Comparison of ENCODE assay signal across 8 cellular contexts in genomic region chr14:105019861-105020814, GRCh38. TPM values are rescaled to one million over a fixed set of nuclear protein-coding genes. Genes with fewer than 3 reads are reported as not detected.
DNase-seq lines count a peak whose midpoint lies in the region; ATAC-seq and TF ChIP-seq lines count a peak whose summit lies in the region.

No MANE protein-coding gene starts in this region.

- POLR2A ChIA-PET in SK-N-SH (lab: Yijun Ruan, JAX), result interaction anchor here (0.6 to 1.0 kb wide), 3 partner anchors 10 to 87 kb away, joined by 3 to 8 read pairs (median 4); no protein-coding TSS in a partner anchor

- H3K4me1 ChIP-seq in SK-N-SH (ENCODE audit: control insufficient read depth in 1 of 2, insufficient read depth in 2 of 2, low read depth in 1 of 2, low read length in 1 of 2), result peaks cover 24 to 44% of the 10 kb centered on the region in 2 experiments; a peak in 2 of 4 replicates

- 1% methylated on average over 32 of the region's 75 CpGs for WGBS in SK-N-SH (ENCODE audit: low lambda C conversion rate)

- H3K9ac ChIP-seq in SK-N-SH, result peak overlapping the region; percentile 82

- TF ChIP-seq RAD21 in SK-N-SH (IDR thresholded peaks at IDR 0.05; ENCODE audit: low read length), result no peak

- peak overlapping the region; percentile 53 to 73 for H3K27ac ChIP-seq in SK-N-SH (ENCODE audit: low read depth in 2 of 2, low read length in 1 of 2)

- no peaks in the 10 kb centered on the region for H3K9me3 ChIP-seq in SK-N-SH

- DNase-seq in NCI-H2227 (lab: John Stamatoyannopoulos, UW; ENCODE audit: unreplicated experiment) (peak; percentile 62), NCI-H2227 treated with DMSO at 0.1 percent for 48 hours (lab: John Stamatoyannopoulos, UW) (no peak), SK-N-SH (no peak), islet precursor cell (peak; percentile 69), midbrain (lab: John Stamatoyannopoulos, UW) (no peak)
- peak; percentile 64 for DNase-seq in activated naive CD8-positive, alpha-beta T cell treated with anti-CD3 and anti-CD28 coated beads, Interleukin-2, amount 50 U/mL, for 24 hours
- peak; percentile 62 to 66 for DNase-seq in stimulated activated CD4-positive, alpha-beta T cell treated with anti-CD3 and anti-CD28 coated beads, Interleukin-2, amount 100 ng/mL, for 24 hours

- no peak for TF ChIP-seq CTCF in SK-N-SH (IDR thresholded peaks at IDR 0.05)

- H3K4me2 ChIP-seq in SK-N-SH, result peak overlapping the region; percentile 84

- H3K27me3 Mint-ChIP-seq in activated naive CD8-positive, alpha-beta T cell treated with anti-CD3 and anti-CD28 coated beads, Interleukin-2, amount 50 U/mL, for 24 hours, result no peaks in the 10 kb centered on the region

- H3F3A ChIP-seq in SK-N-SH (replicated peaks; ENCODE audit: insufficient read depth), result peaks cover 33% of the 10 kb centered on the region

- CTCF ChIA-PET in SK-N-SH (lab: Yijun Ruan, JAX), result interaction anchor here (1.0 to 10.9 kb wide), 8 partner anchors 17 to 194 kb away, joined by 3 to 138 read pairs (median 8); no protein-coding TSS in a partner anchor

- H3K9me3 Mint-ChIP-seq in activated naive CD8-positive, alpha-beta T cell treated with anti-CD3 and anti-CD28 coated beads, Interleukin-2, amount 50 U/mL, for 24 hours, result no peaks in the 10 kb centered on the region

- H3K9me2 ChIP-seq in SK-N-SH, result no peaks in the 10 kb centered on the region

- H3K36me3 ChIP-seq in SK-N-SH (replicated peaks in 1 of 2; ENCODE audit: control insufficient read depth in 1 of 2, insufficient read depth in 2 of 2, low read length in 1 of 2), result peaks cover 0 to 3% of the 10 kb centered on the region in 2 experiments

- H3K4me1 Mint-ChIP-seq in activated naive CD8-positive, alpha-beta T cell treated with anti-CD3 and anti-CD28 coated beads, Interleukin-2, amount 50 U/mL, for 24 hours, result peaks cover 82% of the 10 kb centered on the region

- peak overlapping the region; percentile 88 for H3K27ac Mint-ChIP-seq in activated naive CD8-positive, alpha-beta T cell treated with anti-CD3 and anti-CD28 coated beads, Interleukin-2, amount 50 U/mL, for 24 hours

- H3K4me3 ChIP-seq in SK-N-SH (ENCODE audit: low read depth in 2 of 2, low read length in 1 of 2), result peak overlapping the region; percentile 73 to 75

- H3K4me3 Mint-ChIP-seq in activated naive CD8-positive, alpha-beta T cell treated with anti-CD3 and anti-CD28 coated beads, Interleukin-2, amount 50 U/mL, for 24 hours, result peak overlapping the region; percentile 94

- ATAC-seq in HG02981 (IDR thresholded peaks at IDR 0.05; ENCODE audit: unreplicated experiment), result peak; percentile 21
- peak; percentile 37 for ATAC-seq in activated naive CD8-positive, alpha-beta T cell treated with anti-CD3 and anti-CD28 coated beads, Interleukin-2, amount 50 U/mL, for 24 hours

- no peaks in the 10 kb centered on the region for H3K27me3 ChIP-seq in SK-N-SH (ENCODE audit: insufficient read depth)

- H2AFZ ChIP-seq in SK-N-SH (ENCODE audit: low read depth), result no peak overlapping the region; the same call in 1 of the 2 replicates

- peaks cover 73% of the 10 kb centered on the region for H3K79me2 ChIP-seq in SK-N-SH (ENCODE audit: insufficient read depth)

- TF ChIP-seq EP300 in SK-N-SH (IDR thresholded peaks at IDR 0.05; ENCODE audit: borderline replicate concordance in 1 of 2, low read depth in 1 of 2, low read length in 1 of 2), result no peak

- H3K36me3 Mint-ChIP-seq in activated naive CD8-positive, alpha-beta T cell treated with anti-CD3 and anti-CD28 coated beads, Interleukin-2, amount 50 U/mL, for 24 hours (ENCODE audit: low read depth), result peaks cover 45% of the 10 kb centered on the region

- H4K20me1 ChIP-seq in SK-N-SH (ENCODE audit: insufficient read depth), result peaks cover 44% of the 10 kb centered on the region

TF ChIP-seq in SK-N-SH, 30 proteins besides CTCF, POLR2A, EP300 and RAD21:
- no peak for TF ChIP-seq JUND (IDR thresholded peaks at IDR 0.05)
- TF ChIP-seq TAF1 (IDR thresholded peaks at IDR 0.05; ENCODE audit: borderline replicate concordance, low read depth, low read length), result 0 out of 2 replicates have a peak, but pooled peaks have one; percentile 18

RNA-seq across cellular contexts. Expression of gene CDCA4, which starts 0.7 kb away (rescaled TPM):
- polyA plus RNA-seq in SK-N-SH (2012; rRNA removed), result 23.7 and 26.8 TPM in 2 replicates
- 15.1 and 21.2 TPM in 2 replicates for polyA plus RNA-seq in SK-N-SH (2012; cell fraction: cytosol; rRNA removed)
- 15.7 and 19.5 TPM in 2 replicates for polyA plus RNA-seq in SK-N-SH (2012; cell fraction: nucleus; rRNA removed)

RNA-seq across cellular contexts. Expression of gene CLBA1, which starts 34.5 kb away (rescaled TPM):
- polyA plus RNA-seq in SK-N-SH (2012; rRNA removed), result 18.5 and 21.4 TPM in 2 replicates
- 15.0 and 15.3 TPM in 2 replicates for polyA plus RNA-seq in SK-N-SH (2012; cell fraction: cytosol; rRNA removed)
- 72.4 and 86.2 TPM in 2 replicates for polyA plus RNA-seq in SK-N-SH (2012; cell fraction: nucleus; rRNA removed)

RNA-seq across cellular contexts. Expression of gene AHNAK2, which starts 42.0 kb away (rescaled TPM):
- polyA plus RNA-seq in SK-N-SH (2012; rRNA removed), result 33.5 and 36.6 TPM in 2 replicates
- polyA plus RNA-seq in SK-N-SH (2012; cell fraction: cytosol; rRNA removed), result 22.9 and 24.7 TPM in 2 replicates
- polyA plus RNA-seq in SK-N-SH (2012; cell fraction: nucleus; rRNA removed), result 70.6 and 92.7 TPM in 2 replicates

RNA-seq across cellular contexts. Expression of gene GPR132, which starts 45.1 kb away (rescaled TPM):
- polyA plus RNA-seq in SK-N-SH (2012; rRNA removed), result 0.03 TPM in 1 of 2 replicates, not detected in the other
- polyA plus RNA-seq in SK-N-SH (2012; cell fraction: cytosol; rRNA removed), result 0.03 TPM in 1 of 2 replicates, not detected in the other
- 0.28 and 0.37 TPM in 2 replicates for polyA plus RNA-seq in SK-N-SH (2012; cell fraction: nucleus; rRNA removed)

Comparison
In these comparisons a context has a peak if more than half of its experiments do, and no peak if none do; other contexts are left out.
1. DNase-seq: peak in NCI-H2227 (single experiment), activated naive CD8-positive, alpha-beta T cell treated with anti-CD3 and anti-CD28 coated beads, Interleukin-2, amount 50 U/mL, for 24 hours (single experiment), islet precursor cell (single experiment) and stimulated activated CD4-positive, alpha-beta T cell treated with anti-CD3 and anti-CD28 coated beads, Interleukin-2, amount 100 ng/mL, for 24 hours (2 of 2); none in NCI-H2227 treated with DMSO at 0.1 percent for 48 hours (single experiment), SK-N-SH (single experiment) and midbrain (single experiment).